ENCODE assay signal across 16 cellular contexts in genomic region chr19:55986487-55986886, GRCh38. TPM values are rescaled to one million over a fixed set of nuclear protein-coding genes. Genes with fewer than 3 reads are reported as not detected.
"Had no signal": no experiment of that assay in that cellular context is flagged by ENCODE, and none has a peak within 500 bp of the region (broad histone marks: within the 10 kb centered on the region; RNA-seq: fewer than 3 reads in every experiment).

TSS of gene NLRP5 (plus strand) at chr19:55986775.

- DNase-seq: activated CD4-positive, alpha-beta memory T cell treated with anti-CD3 and anti-CD28 coated beads for 36 hours; activated CD4-positive, CD25-positive, alpha-beta regulatory T cell treated with anti-CD3 and anti-CD28 coated beads, Interleukin-2, amount 50 U/mL, for 72 hours; activated naive CD4-positive, alpha-beta T cell treated with Interleukin-2 at 50 U/mL for 16 hours; activated naive CD8-positive, alpha-beta T cell treated with anti-CD3 and anti-CD28 coated beads, Interleukin-2, amount 50 U/mL, for 24 hours; dorsolateral prefrontal cortex; left colon; naive B cell; posterior cingulate gyrus had no signal

- H3K9me3 ChIP-seq: ascending aorta, neutrophil, right atrium auricular region had no signal

- H3K4me3 ChIP-seq: ascending aorta, dorsolateral prefrontal cortex, lung, right atrium auricular region, skin epidermis had no signal

- H3K4me1 ChIP-seq: ascending aorta, right atrium auricular region had no signal

- H3K27ac ChIP-seq: ascending aorta, dorsolateral prefrontal cortex, neutrophil, right atrium auricular region, skin epidermis had no signal

- H3K4me1 Mint-ChIP-seq: activated naive CD8-positive, alpha-beta T cell treated with anti-CD3 and anti-CD28 coated beads, Interleukin-2, amount 50 U/mL, for 24 hours; naive B cell had no signal

- FAIRE-seq: bronchial epithelial cell had no signal

- H3K36me3 Mint-ChIP-seq: activated CD4-positive, alpha-beta memory T cell treated with anti-CD3 and anti-CD28 coated beads for 36 hours; naive B cell had no signal

- H3K27ac Mint-ChIP-seq: activated CD4-positive, alpha-beta memory T cell treated with anti-CD3 and anti-CD28 coated beads for 36 hours; activated naive CD8-positive, alpha-beta T cell treated with anti-CD3 and anti-CD28 coated beads, Interleukin-2, amount 50 U/mL, for 24 hours; naive B cell had no signal

- H3K27me3 ChIP-seq: ascending aorta, neutrophil, right atrium auricular region had no signal

- H3K27me3 Mint-ChIP-seq: activated CD4-positive, alpha-beta memory T cell treated with anti-CD3 and anti-CD28 coated beads for 36 hours; activated naive CD8-positive, alpha-beta T cell treated with anti-CD3 and anti-CD28 coated beads, Interleukin-2, amount 50 U/mL, for 24 hours had no signal

- H3K36me3 ChIP-seq: ascending aorta, neutrophil, right atrium auricular region had no signal

- ATAC-seq: activated naive CD8-positive, alpha-beta T cell treated with anti-CD3 and anti-CD28 coated beads, Interleukin-2, amount 50 U/mL, for 24 hours; left colon had no signal

- H3K4me3 Mint-ChIP-seq: activated CD4-positive, alpha-beta memory T cell treated with anti-CD3 and anti-CD28 coated beads for 36 hours; activated naive CD8-positive, alpha-beta T cell treated with anti-CD3 and anti-CD28 coated beads, Interleukin-2, amount 50 U/mL, for 24 hours; naive B cell had no signal

RNA-seq across cellular contexts. Expression of gene NLRP5, which starts in this region (rescaled TPM):
- total RNA-seq: activated CD4-positive, alpha-beta memory T cell treated with anti-CD3 and anti-CD28 coated beads for 36 hours; ascending aorta; bronchial epithelial cell; dorsolateral prefrontal cortex; left colon; lung; right atrium auricular region; urinary bladder had no signal
- polyA plus RNA-seq: esophagus, lung, urinary bladder had no signal
